24 cellular contexts compared by ENCODE assay signal in genomic region chr7:133668296-133669060, GRCh38.
"Had no signal": no experiment of that assay in that cellular context is flagged by ENCODE, and none has a peak within 500 bp of the region (broad histone marks: within the 10 kb centered on the region; RNA-seq: fewer than 3 reads in every experiment).

No MANE protein-coding gene starts in this region.

- H3K4me3 ChIP-seq: esophagus squamous epithelium, lung, ovary, psoas muscle, thoracic aorta, upper lobe of right lung had no signal

- H3K9me3 ChIP-seq: esophagus squamous epithelium, ovary, psoas muscle, thoracic aorta, upper lobe of right lung had no signal

- H3K36me3 ChIP-seq: brain microvascular endothelial cell, esophagus squamous epithelium, ovary, thoracic aorta, upper lobe of right lung had no signal

- H3K27ac ChIP-seq: brain microvascular endothelial cell, esophagus squamous epithelium, ovary, psoas muscle, thoracic aorta, upper lobe of right lung had no signal

- DNase-seq: activated CD4-positive, alpha-beta T cell treated with anti-CD3 and anti-CD28 coated beads, Interleukin-2, amount 10 ng/mL, durations not matched to agents 7 days and 5 days; activated CD4-positive, CD25-positive, alpha-beta regulatory T cell; activated CD8-positive, alpha-beta T cell treated with anti-CD3 and anti-CD28 coated beads, Interleukin-2, amount 10 ng/mL, durations not matched to agents 7 days and 5 days; activated naive CD4-positive, alpha-beta T cell treated with anti-CD3 and anti-CD28 coated beads for 36 hours; activated T-cell treated with anti-CD3 and anti-CD28 coated beads, Interleukin-2, amount 50 U/mL, for 24 hours; aorta; brain microvascular endothelial cell; cortex of kidney; effector CD8-positive, alpha-beta T cell; esophagus squamous epithelium; hypothalamus; kidney; natural killer cell; ovary; psoas muscle; small intestine; stimulated activated CD4-positive, alpha-beta T cell treated with anti-CD3 and anti-CD28 coated beads, Interleukin-15, amount 100 ng/mL, for 24 hours; stimulated activated CD4-positive, alpha-beta T cell treated with anti-CD3 and anti-CD28 coated beads, Interleukin-2, amount 100 ng/mL, for 48 hours; T-cell; upper lobe of right lung had no signal

- H3K4me1 ChIP-seq: esophagus squamous epithelium, psoas muscle, upper lobe of right lung had no signal

- H3K27me3 ChIP-seq: brain microvascular endothelial cell, esophagus squamous epithelium, ovary, upper lobe of right lung had no signal

- ATAC-seq: activated CD8-positive, alpha-beta T cell treated with anti-CD3 and anti-CD28 coated beads, Interleukin-2, amount 10 ng/mL, durations not matched to agents 7 days and 5 days; left lobe of liver; natural killer cell; psoas muscle; right cardiac atrium; T-cell; upper lobe of right lung had no signal
